ENCODE assay signal across 8 cellular contexts in the genomic region with DNA sequence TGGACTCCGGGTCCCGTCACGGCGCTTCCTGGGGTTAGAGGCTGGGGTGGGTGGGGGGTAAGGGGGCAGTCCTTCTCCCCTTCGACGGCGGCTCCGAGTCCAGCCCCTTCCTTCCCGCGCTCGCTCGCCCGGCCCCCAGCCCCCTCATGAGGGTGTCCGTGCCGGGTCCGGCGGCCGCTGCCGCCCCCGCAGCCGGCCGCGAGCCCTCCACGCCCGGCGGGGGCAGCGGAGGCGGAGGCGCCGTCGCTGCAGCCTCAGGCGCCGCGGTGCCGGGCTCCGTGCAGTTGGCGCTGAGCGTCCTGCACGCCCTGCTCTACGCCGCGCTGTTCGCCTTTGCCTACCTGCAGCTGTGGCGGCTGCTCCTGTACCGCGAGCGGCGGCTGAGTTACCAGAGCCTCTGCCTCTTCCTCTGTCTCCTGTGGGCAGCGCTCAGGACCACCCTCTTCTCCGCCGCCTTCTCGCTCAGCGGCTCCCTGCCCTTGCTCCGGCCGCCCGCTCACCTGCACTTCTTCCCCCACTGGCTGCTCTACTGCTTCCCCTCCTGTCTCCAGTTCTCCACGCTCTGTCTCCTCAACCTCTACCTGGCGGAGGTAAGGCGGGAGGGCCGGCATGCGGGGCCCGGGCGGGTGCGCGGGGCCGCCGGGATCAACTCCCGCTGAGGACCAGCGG. TPM values are rescaled to one million over a fixed set of nuclear protein-coding genes. Genes with fewer than 3 reads are reported as not detected.
DNase-seq lines count a peak whose midpoint lies in the region; ATAC-seq and TF ChIP-seq lines count a peak whose summit lies in the region.

No MANE protein-coding gene starts in this region.

- peak overlapping the region; percentile 73 to 99 (median 95) for H3K27ac Mint-ChIP-seq in CD4-positive, alpha-beta memory T cell
- H3K27ac Mint-ChIP-seq in immature natural killer cell: peak overlapping the region; percentile 57 to 95 (median 70)

- CTCF ChIA-PET in CD4-positive, alpha-beta memory T cell (lab: Charles Lee; ENCODE audit: partially characterized antibody): interaction anchor here (1.2 to 1.9 kb wide), 5 partner anchors 9 to 253 kb away, joined by 3 to 5 read pairs (median 3); no protein-coding TSS in a partner anchor

- no peaks in the 10 kb centered on the region for H3K9me3 Mint-ChIP-seq in CD4-positive, alpha-beta memory T cell
- H3K9me3 Mint-ChIP-seq in immature natural killer cell: no peaks in the 10 kb centered on the region

- POLR2A ChIA-PET in CD4-positive, alpha-beta memory T cell (lab: Charles Lee; ENCODE audit: partially characterized antibody): interaction anchor here (0.6 to 3.1 kb wide), 20 partner anchors 9 to 599 kb away, joined by 3 to 17 read pairs (median 6); a partner anchor contains a TSS

- peak; percentile 45 to 62 (median 55) for DNase-seq in CD4-positive, alpha-beta memory T cell
- DNase-seq in HuH-7 (ENCODE audit: low spot score) (peak; percentile 5), SW480 (ENCODE audit: low spot score) (peak; percentile 56), body of pancreas (peak; percentile 28 to 47 (median 44)), immature natural killer cell (no peak), pons (ENCODE audit: low spot score) (no peak)
- DNase-seq in stimulated activated CD4-positive, alpha-beta T cell treated with anti-CD3 and anti-CD28 coated beads, Interleukin-15, amount 100 ng/mL, for 24 hours: peak; percentile 60

- H3K4me1 Mint-ChIP-seq in CD4-positive, alpha-beta memory T cell: peaks cover 18 to 39% (median 24%) of the 10 kb centered on the region in 4 donors
- peaks cover 22 to 31% of the 10 kb centered on the region in 2 donors for H3K4me1 Mint-ChIP-seq in immature natural killer cell

- ATAC-seq in GM21515 (IDR thresholded peaks at IDR 0.05; ENCODE audit: unreplicated experiment): peak; percentile 18
- peak; percentile 14 for ATAC-seq in body of pancreas

- H3K4me3 Mint-ChIP-seq in CD4-positive, alpha-beta memory T cell: peak overlapping the region; percentile 92 to 99 (median 96)
- peak overlapping the region; percentile 94 to 96 (median 96) for H3K4me3 Mint-ChIP-seq in immature natural killer cell

- TF ChIP-seq CTCF in body of pancreas (IDR thresholded peaks at IDR 0.05): no peak

- H3K4me1 ChIP-seq in CD4-positive, alpha-beta memory T cell (ENCODE audit: insufficient read depth, low read length): peaks cover 23% of the 10 kb centered on the region
- H3K4me1 ChIP-seq in body of pancreas: peaks cover 27% of the 10 kb centered on the region

- H3K36me3 ChIP-seq in CD4-positive, alpha-beta memory T cell (ENCODE audit: insufficient read depth, low read length): no peaks in the 10 kb centered on the region
- H3K36me3 ChIP-seq in body of pancreas (replicated peaks in 1 of 2; ENCODE audit: insufficient read depth in 1 of 2, low read depth in 2 of 2): no peaks in the 10 kb centered on the region

- H3K4me3 ChIP-seq in CD4-positive, alpha-beta memory T cell (ENCODE audit: low read length in 2 of 2): peak overlapping the region; percentile 63 to 66
- peak overlapping the region; percentile 37 to 39 for H3K4me3 ChIP-seq in body of pancreas

- H3K36me3 Mint-ChIP-seq in CD4-positive, alpha-beta memory T cell: peaks cover 0 to 9% of the 10 kb centered on the region in 2 donors
- H3K36me3 Mint-ChIP-seq in immature natural killer cell: no peaks in the 10 kb centered on the region

- H3K27ac ChIP-seq in CD4-positive, alpha-beta memory T cell (ENCODE audit: low read depth, low read length): peak overlapping the region; percentile 63
- H3K27ac ChIP-seq in body of pancreas: peak overlapping the region; percentile 86 to 94 (median 91)

- H3K27me3 ChIP-seq in CD4-positive, alpha-beta memory T cell (ENCODE audit: insufficient read depth, low read length): no peaks in the 10 kb centered on the region
- no peaks in the 10 kb centered on the region for H3K27me3 ChIP-seq in body of pancreas

- TF ChIP-seq POLR2A in body of pancreas (IDR thresholded peaks at IDR 0.05): no peak

- no peaks in the 10 kb centered on the region for H3K27me3 Mint-ChIP-seq in CD4-positive, alpha-beta memory T cell
- H3K27me3 Mint-ChIP-seq in immature natural killer cell (ENCODE audit: low read depth in 3 of 3): peaks cover 4 to 9% (median 4%) of the 10 kb centered on the region in 3 donors

- 0% methylated on average over 22 to 69 of the region's 69 CpGs for WGBS in body of pancreas, 2 donors

- H3K9me3 ChIP-seq in CD4-positive, alpha-beta memory T cell (ENCODE audit: control insufficient read depth in 1 of 2, low read length in 2 of 2): no peaks in the 10 kb centered on the region
- H3K9me3 ChIP-seq in body of pancreas: no peaks in the 10 kb centered on the region

- intact Hi-C loops in CD4-positive, alpha-beta memory T cell (cut with micrococcal nuclease): loop anchor here (2.0 to 5.0 kb wide), 9 partner anchors 22 to 901 kb away; a partner anchor contains a TSS
- intact Hi-C loops in body of pancreas (cut with DNase I): no loop called here

RNA-seq across cellular contexts. Expression of a gene that starts 0.5 kb away (rescaled TPM):
- under 1 TPM in 1 of 2 experiments, not detected in 1; 0.20 TPM for total RNA-seq in CD4-positive, alpha-beta memory T cell
- polyA plus RNA-seq in CD4-positive, alpha-beta memory T cell: not detected
- total RNA-seq in body of pancreas: under 1 TPM in 1 of 2 donors, not detected in 1; under 0.01 TPM
- polyA plus RNA-seq in immature natural killer cell: under 1 TPM in 1 of 3 donors, not detected in 2; 0.06 TPM

RNA-seq across cellular contexts. Expression of a gene that starts 0.8 kb away (rescaled TPM):
- total RNA-seq in CD4-positive, alpha-beta memory T cell: 1 to 10 TPM; 7.0 to 7.6 TPM
- polyA plus RNA-seq in CD4-positive, alpha-beta memory T cell: 1 to 10 TPM; 2.8 to 3.2 TPM
- 1 to 10 TPM; 4.0 to 7.5 TPM for total RNA-seq in body of pancreas
- 1 to 10 TPM; 2.1 to 3.0 (median 2.2) TPM for polyA plus RNA-seq in immature natural killer cell

Comparison
In these comparisons a context has a peak if more than half of its experiments do, and no peak if none do; other contexts are left out.
1. DNase-seq: peak in CD4-positive, alpha-beta memory T cell (5 of 5), HuH-7 (single experiment), SW480 (single experiment), body of pancreas (4 of 4) and stimulated activated CD4-positive, alpha-beta T cell treated with anti-CD3 and anti-CD28 coated beads, Interleukin-15, amount 100 ng/mL, for 24 hours (single experiment); none in immature natural killer cell (0 of 3) and pons (single experiment).